In the genomic region with DNA sequence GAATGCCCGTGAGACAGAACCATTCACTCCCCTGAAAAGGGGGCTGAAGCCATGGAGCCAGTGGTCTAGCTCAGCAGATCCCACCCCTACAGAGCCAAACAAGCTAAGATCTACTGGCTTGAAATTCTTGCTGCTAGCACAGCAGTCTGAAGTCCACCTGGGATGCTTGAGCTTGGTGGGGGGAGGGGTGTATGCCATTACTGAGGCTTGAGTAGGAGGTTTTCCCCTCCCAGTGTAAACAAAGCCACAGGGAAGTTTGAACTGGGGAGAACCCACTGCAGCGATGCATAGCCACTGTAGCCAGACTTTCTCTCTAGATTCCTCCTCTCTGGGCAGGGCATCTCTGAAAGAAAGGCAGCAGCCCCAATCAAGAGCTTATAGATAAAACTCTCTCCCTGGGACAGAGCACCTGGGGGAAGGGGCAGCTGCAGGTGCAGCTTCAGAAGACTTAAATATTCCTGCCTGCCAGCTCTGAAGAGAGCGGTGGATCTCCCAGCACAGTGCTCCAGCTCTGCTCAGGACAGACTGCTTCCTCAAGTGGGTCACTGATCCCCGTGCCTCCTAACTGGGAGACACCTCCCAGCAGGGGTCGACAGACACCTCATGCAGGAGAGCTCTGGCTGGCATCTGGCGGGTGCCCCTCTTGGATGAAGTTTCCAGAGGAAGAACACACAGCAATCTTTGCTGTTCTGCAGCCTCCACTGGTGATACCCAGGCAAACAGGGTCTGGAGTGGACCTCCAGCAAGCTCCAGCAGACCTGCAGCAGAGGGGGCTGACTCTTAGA, we compare ENCODE assay signal across 4 cellular contexts. TPM values are rescaled to one million over a fixed set of nuclear protein-coding genes. Genes with fewer than 3 reads are reported as not detected.
"Had no signal": no experiment of that assay in that cellular context is flagged by ENCODE, and none has a peak within 500 bp of the region (broad histone marks: within the 10 kb centered on the region; RNA-seq: fewer than 3 reads in every experiment).

No MANE protein-coding gene starts in this region.

RNA-seq across cellular contexts. Expression of a gene that starts 41.4 kb away (rescaled TPM):
- total RNA-seq: OCI-LY7, PC-9, Right ventricle myocardium inferior, SJCRH30 had no signal
